8 cellular contexts compared by ENCODE assay signal in genomic region chr9:134067904-134068741, GRCh38. TPM values are rescaled to one million over a fixed set of nuclear protein-coding genes. Genes with fewer than 3 reads are reported as not detected.
A peak's percentile ranks its signal among the peaks of the same experiment; 100 is the strongest.
DNase-seq lines count a peak whose midpoint lies in the region; ATAC-seq and TF ChIP-seq lines count a peak whose summit lies in the region.

TSS of gene BRD3 (minus strand) at chr9:134068026. CDS start at chr9:134053477, 14,549 bp downstream.

- H3K36me3 Mint-ChIP-seq in activated CD8-positive, alpha-beta memory T cell treated with anti-CD3 and anti-CD28 coated beads, Interleukin-2, amount 10 ng/mL, durations not matched to agents 7 days and 5 days = no peaks in the 10 kb centered on the region
- H3K36me3 Mint-ChIP-seq in endothelial cell (ENCODE audit: low read depth, unreplicated experiment) = no peaks in the 10 kb centered on the region

- H3K27me3 Mint-ChIP-seq in activated CD8-positive, alpha-beta memory T cell treated with anti-CD3 and anti-CD28 coated beads, Interleukin-2, amount 10 ng/mL, durations not matched to agents 7 days and 5 days = peaks cover 35% of the 10 kb centered on the region
- peaks cover 7% of the 10 kb centered on the region for H3K27me3 Mint-ChIP-seq in endothelial cell (ENCODE audit: unreplicated experiment)

- H3K27ac Mint-ChIP-seq in activated CD8-positive, alpha-beta memory T cell treated with anti-CD3 and anti-CD28 coated beads, Interleukin-2, amount 10 ng/mL, durations not matched to agents 7 days and 5 days = peak within 1 kb of the TSS; percentile 92
- H3K27ac Mint-ChIP-seq in endothelial cell (ENCODE audit: unreplicated experiment) = no peak within 1 kb of the TSS

- no peaks in the 10 kb centered on the region for H3K9me3 Mint-ChIP-seq in activated CD8-positive, alpha-beta memory T cell treated with anti-CD3 and anti-CD28 coated beads, Interleukin-2, amount 10 ng/mL, durations not matched to agents 7 days and 5 days (ENCODE audit: low read depth)
- no peaks in the 10 kb centered on the region for H3K9me3 Mint-ChIP-seq in endothelial cell (ENCODE audit: unreplicated experiment)

- TF ChIP-seq CTCF in endothelial cell (IDR thresholded peaks at IDR 0.05; ENCODE audit: unreplicated experiment) = no peak

- CTCF ChIA-PET in activated CD8-positive, alpha-beta memory T cell treated with anti-CD3 and anti-CD28 coated beads, Interleukin-2, amount 10 ng/mL, durations not matched to agents 7 days and 5 days (lab: Charles Lee) = interaction anchor here (0.8 to 1.8 kb wide), 3 partner anchors 31 to 79 kb away, joined by 6 to 11 read pairs (median 7); partner anchors contain the start of gene BRD3OS

- H3K4me3 Mint-ChIP-seq in activated CD8-positive, alpha-beta memory T cell treated with anti-CD3 and anti-CD28 coated beads, Interleukin-2, amount 10 ng/mL, durations not matched to agents 7 days and 5 days = peak within 1 kb of the TSS; percentile 77
- H3K4me3 Mint-ChIP-seq in endothelial cell (ENCODE audit: unreplicated experiment) = peak within 1 kb of the TSS; percentile 96

- ATAC-seq in GM19463 (IDR thresholded peaks at IDR 0.05; ENCODE audit: unreplicated experiment) = peak; percentile 67
- ATAC-seq in activated CD8-positive, alpha-beta memory T cell treated with anti-CD3 and anti-CD28 coated beads, Interleukin-2, amount 10 ng/mL, durations not matched to agents 7 days and 5 days = peak; percentile 89

- DNase-seq in COLO668 (lab: John Stamatoyannopoulos, UW; ENCODE audit: unreplicated experiment) (peak; percentile 98), HS-27A (ENCODE audit: low read depth) (peak; percentile 11), NOMO-1 treated with DMSO at 0.1 percent for 48 hours (lab: John Stamatoyannopoulos, UW; ENCODE audit: unreplicated experiment) (peak; percentile 83), endothelial cell (ENCODE audit: low spot score) (peak; percentile 83), midbrain (lab: John Stamatoyannopoulos, UW) (peak; percentile 88)
- peak; percentile 86 for DNase-seq in activated CD8-positive, alpha-beta memory T cell treated with anti-CD3 and anti-CD28 coated beads, Interleukin-2, amount 10 ng/mL, durations not matched to agents 7 days and 5 days
- DNase-seq in stimulated activated CD8-positive, alpha-beta memory T cell treated with anti-CD3 and anti-CD28 coated beads, Interleukin-15, amount 100 ng/mL, for 48 hours (ENCODE audit: low read depth in 2 of 2) = peak; percentile 80

- H3K4me1 Mint-ChIP-seq in activated CD8-positive, alpha-beta memory T cell treated with anti-CD3 and anti-CD28 coated beads, Interleukin-2, amount 10 ng/mL, durations not matched to agents 7 days and 5 days = peaks cover 23% of the 10 kb centered on the region
- peaks cover 11% of the 10 kb centered on the region for H3K4me1 Mint-ChIP-seq in endothelial cell (ENCODE audit: unreplicated experiment)

RNA-seq across cellular contexts. Expression of gene BRD3, which starts in this region (rescaled TPM):
- 10 to 100 TPM; 33.3 to 43.5 TPM for total RNA-seq in activated CD8-positive, alpha-beta memory T cell treated with anti-CD3 and anti-CD28 coated beads, Interleukin-2, amount 10 ng/mL, durations not matched to agents 7 days and 5 days
- total RNA-seq in endothelial cell (ENCODE audit: unreplicated experiment) = 56.2 TPM

Comparison
In these comparisons a context has a peak if more than half of its experiments do, and no peak if none do; other contexts are left out.
1. Peak in every context shown above with its lines: DNase-seq and ATAC-seq.
2. DNase-seq: peak in every context shown above with its lines; median percentile 98 in COLO668; 88 in midbrain; 86 in activated CD8-positive, alpha-beta memory T cell treated with anti-CD3 and anti-CD28 coated beads, Interleukin-2, amount 10 ng/mL, durations not matched to agents 7 days and 5 days; 83 in NOMO-1 treated with DMSO at 0.1 percent for 48 hours; 83 in endothelial cell; 80 in stimulated activated CD8-positive, alpha-beta memory T cell treated with anti-CD3 and anti-CD28 coated beads, Interleukin-15, amount 100 ng/mL, for 48 hours; 11 in HS-27A.